Comparison of ENCODE assay signal across 17 cellular contexts in the genomic region with DNA sequence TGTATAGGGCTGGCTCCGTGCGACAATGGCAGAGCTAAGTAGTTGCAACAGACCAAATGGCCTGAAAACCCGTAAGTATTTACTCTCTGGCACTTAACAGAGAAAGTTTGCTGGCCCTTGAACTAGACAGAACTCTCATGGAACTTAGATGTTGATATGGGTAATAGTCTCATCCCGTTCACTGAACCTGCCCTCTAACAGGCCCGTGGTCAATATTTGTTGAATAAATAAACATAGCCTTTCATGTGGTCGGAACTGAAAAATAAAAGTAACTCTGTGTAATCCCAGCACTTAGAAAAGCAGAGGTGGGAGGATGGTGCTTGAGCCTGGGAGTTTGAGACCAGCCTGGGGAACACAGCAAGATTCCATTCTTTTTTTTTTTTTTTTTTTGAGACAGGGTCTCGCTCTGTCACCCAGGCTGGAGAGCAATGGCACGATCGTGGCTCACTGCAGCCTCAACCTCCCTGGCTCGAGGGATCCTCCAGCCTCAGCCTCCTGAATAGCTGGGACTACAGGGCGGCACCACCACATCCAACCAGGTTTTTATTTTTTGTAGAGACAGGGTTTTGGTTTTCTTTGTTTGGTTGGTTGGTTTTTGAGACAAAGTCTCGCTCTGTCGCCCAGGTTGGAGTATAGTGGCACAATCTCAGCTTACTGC.
"Had no signal": no experiment of that assay in that cellular context is flagged by ENCODE, and none has a peak within 500 bp of the region (broad histone marks: within the 10 kb centered on the region; RNA-seq: fewer than 3 reads in every experiment).

No MANE protein-coding gene starts in this region.

- H3K27ac ChIP-seq: foreskin keratinocyte, neutrophil had no signal

- H3K27me3 Mint-ChIP-seq: activated CD4-positive, alpha-beta memory T cell treated with anti-CD3 and anti-CD28 coated beads, Interleukin-2, amount 10 ng/mL, durations not matched to agents 7 days and 5 days; activated CD4-positive, alpha-beta T cell treated with anti-CD3 and anti-CD28 coated beads for 36 hours; activated naive CD4-positive, alpha-beta T cell treated with anti-CD3 and anti-CD28 coated beads, Interleukin-2, amount 50 U/mL, for 24 hours; brain; naive B cell; stimulated activated memory B cell treated with anti-CD40 and anti-IgM and Interleukin-4, amounts not matched to agents 10 μg/mL and 1 μg/mL and 100 μg/mL, for 72 hours had no signal

- H3K27me3 ChIP-seq: foreskin keratinocyte, neutrophil had no signal

- H3K27ac Mint-ChIP-seq: activated CD4-positive, alpha-beta T cell treated with anti-CD3 and anti-CD28 coated beads for 36 hours; brain; stimulated activated memory B cell treated with anti-CD40 and anti-IgM and Interleukin-4, amounts not matched to agents 10 μg/mL and 1 μg/mL and 100 μg/mL, for 72 hours had no signal

- H3K36me3 ChIP-seq: neutrophil had no signal

- DNase-seq: activated CD4-positive, alpha-beta memory T cell treated with anti-CD3 and anti-CD28 coated beads, Interleukin-2, amount 10 ng/mL, durations not matched to agents 7 days and 5 days; activated CD4-positive, alpha-beta T cell treated with anti-CD3 and anti-CD28 coated beads for 36 hours; activated effector memory CD4-positive, alpha-beta T cell treated with anti-CD3 and anti-CD28 coated beads, Interleukin-2, amount 50 U/mL, for 16 hours; activated T-cell treated with anti-CD3 and anti-CD28 coated beads, Interleukin-2, amount 50 U/mL, for 4 hours; amniotic stem cell; cortex of kidney; effector CD8-positive, alpha-beta T cell; foreskin keratinocyte; glutamatergic neuron; mammary epithelial cell; naive B cell; retina; WERI-Rb-1 had no signal

- H3K4me3 Mint-ChIP-seq: activated CD4-positive, alpha-beta memory T cell treated with anti-CD3 and anti-CD28 coated beads, Interleukin-2, amount 10 ng/mL, durations not matched to agents 7 days and 5 days; activated CD4-positive, alpha-beta T cell treated with anti-CD3 and anti-CD28 coated beads for 36 hours; activated naive CD4-positive, alpha-beta T cell treated with anti-CD3 and anti-CD28 coated beads, Interleukin-2, amount 50 U/mL, for 24 hours; activated T-cell treated with anti-CD3 and anti-CD28 coated beads, Interleukin-2, amount 50 U/mL, for 4 hours; brain; naive B cell; stimulated activated memory B cell treated with anti-CD40 and anti-IgM and Interleukin-4, amounts not matched to agents 10 μg/mL and 1 μg/mL and 100 μg/mL, for 72 hours had no signal

- H3K4me1 ChIP-seq: foreskin keratinocyte had no signal

- ATAC-seq: activated CD4-positive, alpha-beta T cell treated with anti-CD3 and anti-CD28 coated beads for 36 hours; activated T-cell treated with anti-CD3 and anti-CD28 coated beads, Interleukin-2, amount 50 U/mL, for 4 hours; foreskin keratinocyte; stimulated activated memory B cell treated with anti-CD40 and anti-IgM and Interleukin-4, amounts not matched to agents 10 μg/mL and 1 μg/mL and 100 μg/mL, for 72 hours had no signal

- H3K9me3 ChIP-seq: neutrophil had no signal

- H3K9me3 Mint-ChIP-seq: activated CD4-positive, alpha-beta memory T cell treated with anti-CD3 and anti-CD28 coated beads, Interleukin-2, amount 10 ng/mL, durations not matched to agents 7 days and 5 days; activated naive CD4-positive, alpha-beta T cell treated with anti-CD3 and anti-CD28 coated beads, Interleukin-2, amount 50 U/mL, for 24 hours; activated T-cell treated with anti-CD3 and anti-CD28 coated beads, Interleukin-2, amount 50 U/mL, for 4 hours; brain; naive B cell; stimulated activated memory B cell treated with anti-CD40 and anti-IgM and Interleukin-4, amounts not matched to agents 10 μg/mL and 1 μg/mL and 100 μg/mL, for 72 hours had no signal
